Comparison of ENCODE assay signal across 8 cellular contexts in the genomic region with DNA sequence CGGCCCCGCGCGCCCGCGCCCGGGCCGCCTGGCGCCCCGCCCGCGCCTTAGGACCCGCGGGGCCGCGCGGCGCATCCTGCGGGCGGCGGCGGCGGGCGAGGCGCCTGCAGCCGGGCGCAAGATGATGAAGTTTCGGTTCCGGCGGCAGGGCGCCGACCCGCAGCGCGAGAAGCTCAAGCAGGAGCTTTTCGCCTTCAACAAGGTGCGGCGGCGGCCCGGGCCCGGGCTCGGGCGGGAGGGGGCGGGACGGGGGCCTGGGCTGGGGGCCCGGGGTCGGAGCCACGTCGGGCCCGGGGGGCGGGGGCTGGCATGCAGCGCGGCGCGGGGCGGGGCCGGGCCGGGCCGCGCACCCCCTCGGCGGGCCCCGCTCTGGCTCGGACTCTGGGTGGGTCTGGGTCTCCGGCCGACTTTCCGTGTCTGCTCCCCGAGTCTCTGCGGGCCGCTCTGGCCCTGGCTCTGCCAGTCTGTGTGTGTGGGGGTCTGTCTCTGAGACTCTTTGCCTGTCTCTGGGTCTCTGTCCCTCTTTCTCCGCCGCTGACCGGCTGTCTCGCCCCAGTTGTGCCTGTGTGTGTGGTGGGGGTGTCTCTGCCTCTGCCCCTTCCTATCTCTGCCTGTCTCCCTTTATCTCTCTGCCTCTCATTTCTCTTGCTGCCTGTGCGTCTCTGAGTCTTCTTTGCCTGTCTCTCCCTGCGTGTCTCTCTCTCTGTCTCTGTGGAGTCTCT. TPM values are rescaled to one million over a fixed set of nuclear protein-coding genes. Genes with fewer than 3 reads are reported as not detected.
DNase-seq lines count a peak whose midpoint lies in the region; ATAC-seq and TF ChIP-seq lines count a peak whose summit lies in the region.

TSS of gene LLGL1 (plus strand) at position 74 of the 722 bp plus-strand sequence. CDS start at position 122, 48 bp downstream.

- peak within 1 kb of the TSS; percentile 88 for H3K27ac Mint-ChIP-seq in activated CD4-positive, alpha-beta T cell treated with anti-CD3 and anti-CD28 coated beads, Interleukin-2, amount 10 ng/mL, durations not matched to agents 7 days and 5 days

- no peaks in the 10 kb centered on the region for H3K9me3 Mint-ChIP-seq in activated CD4-positive, alpha-beta T cell treated with anti-CD3 and anti-CD28 coated beads, Interleukin-2, amount 10 ng/mL, durations not matched to agents 7 days and 5 days

- DNase-seq in activated CD4-positive, alpha-beta T cell treated with anti-CD3 and anti-CD28 coated beads, Interleukin-2, amount 10 ng/mL, durations not matched to agents 7 days and 5 days, result no peak
- no peak for DNase-seq in activated CD4-positive, alpha-beta T cell treated with anti-CD3 and anti-CD28 coated beads, Interleukin-2, amount 50 U/mL, for 4 hours
- DNase-seq in foreskin keratinocyte (peak in 1 of 2 donors; percentile 17), posterior vena cava (ENCODE audit: low spot score) (no peak), ACHN (no peak)
- DNase-seq in activated CD4-positive, CD25-positive, alpha-beta regulatory T cell treated with anti-CD3 and anti-CD28 coated beads, Interleukin-2, amount 50 U/mL, for 72 hours, result no peak

- TF ChIP-seq CTCF in WI38 (IDR thresholded peaks at IDR 0.05; ENCODE audit: low read depth, low read length), result no peak
- no peak for TF ChIP-seq CTCF in foreskin keratinocyte (conservative IDR thresholded peaks at IDR 0.05)

- H3K27me3 ChIP-seq in foreskin keratinocyte, result no peaks in the 10 kb centered on the region

- H3K27me3 Mint-ChIP-seq in activated CD4-positive, alpha-beta T cell treated with anti-CD3 and anti-CD28 coated beads, Interleukin-2, amount 10 ng/mL, durations not matched to agents 7 days and 5 days, result no peaks in the 10 kb centered on the region

- H3K27ac ChIP-seq in foreskin keratinocyte, result no peak within 1 kb of the TSS

- in situ Hi-C loops in ACHN (cut with HindIII; ENCODE audit: low pct_ligation_motif_present, low pct_unique_long_range_greater_than_20kb, low sequenced_read_pairs), result no loop called here

- POLR2A ChIA-PET in activated CD4-positive, alpha-beta T cell treated with anti-CD3 and anti-CD28 coated beads, Interleukin-2, amount 10 ng/mL, durations not matched to agents 7 days and 5 days (lab: Charles Lee), result no interaction called here

- peak within 1 kb of the TSS; percentile 87 for H3K4me3 Mint-ChIP-seq in activated CD4-positive, alpha-beta T cell treated with anti-CD3 and anti-CD28 coated beads, Interleukin-2, amount 10 ng/mL, durations not matched to agents 7 days and 5 days

- H3K4me3 ChIP-seq in WI38 (ENCODE audit: low read depth, low read length), result peak within 1 kb of the TSS; percentile 88

- CTCF ChIA-PET in activated CD4-positive, alpha-beta T cell treated with anti-CD3 and anti-CD28 coated beads, Interleukin-2, amount 10 ng/mL, durations not matched to agents 7 days and 5 days (lab: Charles Lee), result interaction anchor here (0.8 to 1.9 kb wide), 2 partner anchors 8 to 43 kb away, joined by 3 to 4 read pairs; partner anchors contain the start of gene ALKBH5

- ATAC-seq in HG03139 (IDR thresholded peaks at IDR 0.05; ENCODE audit: unreplicated experiment) (peak; percentile 2), foreskin keratinocyte (peak; percentile 2)

- H3K36me3 Mint-ChIP-seq in activated CD4-positive, alpha-beta T cell treated with anti-CD3 and anti-CD28 coated beads, Interleukin-2, amount 10 ng/mL, durations not matched to agents 7 days and 5 days (ENCODE audit: low read depth), result no peaks in the 10 kb centered on the region

- intact Hi-C loops in posterior vena cava (cut with DNase I), result loop anchor here in 1 of 2 donors (1.0 kb wide), 1 partner anchor 30 kb away; no protein-coding TSS in a partner anchor

- peaks cover 28% of the 10 kb centered on the region for H3K4me1 Mint-ChIP-seq in activated CD4-positive, alpha-beta T cell treated with anti-CD3 and anti-CD28 coated beads, Interleukin-2, amount 10 ng/mL, durations not matched to agents 7 days and 5 days

- H3K4me1 ChIP-seq in foreskin keratinocyte, result no peaks in the 10 kb centered on the region

RNA-seq across cellular contexts. Expression of gene LLGL1, which starts in this region (rescaled TPM):
- total RNA-seq in activated CD4-positive, alpha-beta T cell treated with anti-CD3 and anti-CD28 coated beads, Interleukin-2, amount 10 ng/mL, durations not matched to agents 7 days and 5 days, result 10 to 100 TPM; 24.7 to 24.9 TPM
- total RNA-seq in foreskin keratinocyte (32.8 and 33.6 TPM in 2 replicates), posterior vena cava (10 to 100 TPM; 13.9 to 16.2 TPM)
- polyA plus RNA-seq in foreskin keratinocyte, result 16.7 and 17.8 TPM in 2 replicates
